ENCODE assay signal across 2 cellular contexts in genomic region chr7:121275204-121275603, GRCh38.
TF ChIP-seq lines count a peak whose summit lies in the region.

No MANE protein-coding gene starts in this region.

TF ChIP-seq in liver, 16 proteins besides CTCF, POLR2A, EP300 and RAD21:
- TF ChIP-seq TAF1 (conservative IDR thresholded peaks at IDR 0.05), result no peak
- peak in 1 of 2 donors; percentile 25 for TF ChIP-seq GABPA (IDR thresholded peaks at IDR 0.05 in 1 of 2, conservative IDR thresholded peaks at IDR 0.05 in 1 of 2)
- no peak for TF ChIP-seq NR2F2 (IDR thresholded peaks at IDR 0.05)
- peak; percentile 55 for TF ChIP-seq MAX (IDR thresholded peaks at IDR 0.05)
- TF ChIP-seq, protein P1, sequence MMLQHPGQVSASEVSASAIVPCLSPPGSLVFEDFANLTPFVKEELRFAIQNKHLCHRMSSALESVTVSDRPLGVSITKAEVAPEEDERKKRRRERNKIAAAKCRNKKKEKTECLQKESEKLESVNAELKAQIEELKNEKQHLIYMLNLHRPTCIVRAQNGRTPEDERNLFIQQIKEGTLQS (IDR thresholded peaks at IDR 0.05), result peak; percentile 30
- peak in 1 of 2 donors; percentile 73 for TF ChIP-seq JUND (IDR thresholded peaks at IDR 0.05)
- TF ChIP-seq YY1 (IDR thresholded peaks at IDR 0.05), result peak; percentile 62
- TF ChIP-seq EGR1 (IDR thresholded peaks at IDR 0.05; ENCODE audit: low read depth in 2 of 2), result peak in 1 of 2 donors; percentile 69
- TF ChIP-seq HNF4G (IDR thresholded peaks at IDR 0.05), result no peak
- TF ChIP-seq FOXA1 (IDR thresholded peaks at IDR 0.05), result peak; percentile 95
- TF ChIP-seq, protein P2, sequence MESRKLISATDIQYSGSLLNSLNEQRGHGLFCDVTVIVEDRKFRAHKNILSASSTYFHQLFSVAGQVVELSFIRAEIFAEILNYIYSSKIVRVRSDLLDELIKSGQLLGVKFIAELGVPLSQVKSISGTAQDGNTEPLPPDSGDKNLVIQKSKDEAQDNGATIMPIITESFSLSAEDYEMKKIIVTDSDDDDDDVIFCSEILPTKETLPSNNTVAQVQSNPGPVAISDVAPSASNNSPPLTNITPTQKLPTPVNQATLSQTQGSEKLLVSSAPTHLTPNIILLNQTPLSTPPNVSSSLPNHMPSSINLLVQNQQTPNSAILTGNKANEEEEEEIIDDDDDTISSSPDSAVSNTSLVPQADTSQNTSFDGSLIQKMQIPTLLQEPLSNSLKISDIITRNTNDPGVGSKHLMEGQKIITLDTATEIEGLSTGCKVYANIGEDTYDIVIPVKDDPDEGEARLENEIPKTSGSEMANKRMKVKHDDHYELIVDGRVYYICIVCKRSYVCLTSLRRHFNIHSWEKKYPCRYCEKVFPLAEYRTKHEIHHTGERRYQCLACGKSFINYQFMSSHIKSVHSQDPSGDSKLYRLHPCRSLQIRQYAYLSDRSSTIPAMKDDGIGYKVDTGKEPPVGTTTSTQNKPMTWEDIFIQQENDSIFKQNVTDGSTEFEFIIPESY (IDR thresholded peaks at IDR 0.05), result peak; percentile 42
- TF ChIP-seq REST (IDR thresholded peaks at IDR 0.05), result peak; percentile 57
- TF ChIP-seq RXRA (IDR thresholded peaks at IDR 0.05), result peak; percentile 25 to 67
- TF ChIP-seq SP1 (IDR thresholded peaks at IDR 0.05), result peak; percentile 30
- TF ChIP-seq HNF4A (conservative IDR thresholded peaks at IDR 0.05), result peak; percentile 35 to 73
- peak; percentile 98 for TF ChIP-seq FOXA2 (IDR thresholded peaks at IDR 0.05)

TF ChIP-seq in HepG2, 621 proteins besides CTCF, POLR2A, EP300 and RAD21:
- TF ChIP-seq HMGXB3 (CRISPR knock-in tag; IDR thresholded peaks at IDR 0.05; ENCODE audit: borderline replicate concordance), result no peak
- TF ChIP-seq SMAD9 (CRISPR knock-in tag; IDR thresholded peaks at IDR 0.05), result no peak
- no peak for TF ChIP-seq RFXAP (CRISPR knock-in tag; IDR thresholded peaks at IDR 0.05; ENCODE audit: borderline replicate concordance)
- TF ChIP-seq, protein P3, sequence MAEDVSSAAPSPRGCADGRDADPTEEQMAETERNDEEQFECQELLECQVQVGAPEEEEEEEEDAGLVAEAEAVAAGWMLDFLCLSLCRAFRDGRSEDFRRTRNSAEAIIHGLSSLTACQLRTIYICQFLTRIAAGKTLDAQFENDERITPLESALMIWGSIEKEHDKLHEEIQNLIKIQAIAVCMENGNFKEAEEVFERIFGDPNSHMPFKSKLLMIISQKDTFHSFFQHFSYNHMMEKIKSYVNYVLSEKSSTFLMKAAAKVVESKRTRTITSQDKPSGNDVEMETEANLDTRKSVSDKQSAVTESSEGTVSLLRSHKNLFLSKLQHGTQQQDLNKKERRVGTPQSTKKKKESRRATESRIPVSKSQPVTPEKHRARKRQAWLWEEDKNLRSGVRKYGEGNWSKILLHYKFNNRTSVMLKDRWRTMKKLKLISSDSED (CRISPR knock-in tag; IDR thresholded peaks at IDR 0.05), result no peak
- TF ChIP-seq ZNF441 (CRISPR knock-in tag; IDR thresholded peaks at IDR 0.05; ENCODE audit: borderline replicate concordance), result no peak
- TF ChIP-seq ZNF598 (CRISPR knock-in tag; IDR thresholded peaks at IDR 0.05; ENCODE audit: borderline replicate concordance), result no peak
- TF ChIP-seq GATAD2A (CRISPR knock-in tag; IDR thresholded peaks at IDR 0.05), result no peak
- TF ChIP-seq ZBTB20 (CRISPR knock-in tag; IDR thresholded peaks at IDR 0.05; ENCODE audit: borderline replicate concordance, low read depth), result no peak
- TF ChIP-seq GPN1 (CRISPR knock-in tag; IDR thresholded peaks at IDR 0.05; ENCODE audit: borderline replicate concordance), result no peak
- no peak for TF ChIP-seq ZNF142 (CRISPR knock-in tag; IDR thresholded peaks at IDR 0.05)
- TF ChIP-seq USF2 (IDR thresholded peaks at IDR 0.05; ENCODE audit: low read depth, low read length), result no peak
- no peak for TF ChIP-seq USF2 (CRISPR knock-in tag; IDR thresholded peaks at IDR 0.05; ENCODE audit: borderline replicate concordance)
- TF ChIP-seq ZKSCAN8 (CRISPR knock-in tag; IDR thresholded peaks at IDR 0.05; ENCODE audit: borderline replicate concordance), result no peak
- TF ChIP-seq ZNF550 (CRISPR knock-in tag; IDR thresholded peaks at IDR 0.05; ENCODE audit: borderline replicate concordance), result no peak
- TF ChIP-seq CREB1 (IDR thresholded peaks at IDR 0.05), result no peak
- no peak for TF ChIP-seq CREB1 (CRISPR knock-in tag; IDR thresholded peaks at IDR 0.05)
